Comparison of ENCODE assay signal across 1 cellular context in genomic region chr9:137070201-137070905, GRCh38.
TF ChIP-seq lines count a peak whose summit lies in the region.

A gene with protein sequence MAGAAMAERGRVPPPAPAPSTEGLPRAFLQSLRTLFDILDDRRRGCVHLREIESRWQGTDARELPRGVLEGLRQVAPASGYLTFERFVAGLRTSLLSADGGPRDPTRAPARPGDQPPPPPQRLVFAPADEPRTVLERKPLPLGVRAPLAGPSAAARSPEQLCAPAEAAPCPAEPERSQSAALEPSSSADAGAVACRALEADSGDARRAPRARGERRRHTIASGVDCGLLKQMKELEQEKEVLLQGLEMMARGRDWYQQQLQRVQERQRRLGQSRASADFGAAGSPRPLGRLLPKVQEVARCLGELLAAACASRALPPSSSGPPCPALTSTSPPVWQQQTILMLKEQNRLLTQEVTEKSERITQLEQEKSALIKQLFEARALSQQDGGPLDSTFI (minus strand): TSS chr9:137070557. CDS start chr9:137070460, 97 bp downstream.

TF ChIP-seq in WTC11, 78 proteins besides CTCF, POLR2A, EP300 and RAD21 (continued from another document):
- TF ChIP-seq, protein P1, sequence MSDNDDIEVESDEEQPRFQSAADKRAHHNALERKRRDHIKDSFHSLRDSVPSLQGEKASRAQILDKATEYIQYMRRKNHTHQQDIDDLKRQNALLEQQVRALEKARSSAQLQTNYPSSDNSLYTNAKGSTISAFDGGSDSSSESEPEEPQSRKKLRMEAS (CRISPR knock-in tag; IDR thresholded peaks at IDR 0.05), result 0 out of 2 replicates have a peak, but pooled peaks have one; percentile 29
- TF ChIP-seq ATF6 (CRISPR knock-in tag; IDR thresholded peaks at IDR 0.05), result no peak
- TF ChIP-seq ZBTB21 (CRISPR knock-in tag; IDR thresholded peaks at IDR 0.05; ENCODE audit: borderline replicate concordance), result no peak
- TF ChIP-seq RORB (CRISPR knock-in tag; IDR thresholded peaks at IDR 0.05), result no peak
- TF ChIP-seq CBFB (CRISPR knock-in tag; IDR thresholded peaks at IDR 0.05; ENCODE audit: low read depth), result no peak
- no peak for TF ChIP-seq ZNF317 (CRISPR knock-in tag; IDR thresholded peaks at IDR 0.05; ENCODE audit: borderline replicate concordance, low read depth)
- no peak for TF ChIP-seq TP53 (CRISPR knock-in tag; IDR thresholded peaks at IDR 0.05)
- TF ChIP-seq, protein P2, sequence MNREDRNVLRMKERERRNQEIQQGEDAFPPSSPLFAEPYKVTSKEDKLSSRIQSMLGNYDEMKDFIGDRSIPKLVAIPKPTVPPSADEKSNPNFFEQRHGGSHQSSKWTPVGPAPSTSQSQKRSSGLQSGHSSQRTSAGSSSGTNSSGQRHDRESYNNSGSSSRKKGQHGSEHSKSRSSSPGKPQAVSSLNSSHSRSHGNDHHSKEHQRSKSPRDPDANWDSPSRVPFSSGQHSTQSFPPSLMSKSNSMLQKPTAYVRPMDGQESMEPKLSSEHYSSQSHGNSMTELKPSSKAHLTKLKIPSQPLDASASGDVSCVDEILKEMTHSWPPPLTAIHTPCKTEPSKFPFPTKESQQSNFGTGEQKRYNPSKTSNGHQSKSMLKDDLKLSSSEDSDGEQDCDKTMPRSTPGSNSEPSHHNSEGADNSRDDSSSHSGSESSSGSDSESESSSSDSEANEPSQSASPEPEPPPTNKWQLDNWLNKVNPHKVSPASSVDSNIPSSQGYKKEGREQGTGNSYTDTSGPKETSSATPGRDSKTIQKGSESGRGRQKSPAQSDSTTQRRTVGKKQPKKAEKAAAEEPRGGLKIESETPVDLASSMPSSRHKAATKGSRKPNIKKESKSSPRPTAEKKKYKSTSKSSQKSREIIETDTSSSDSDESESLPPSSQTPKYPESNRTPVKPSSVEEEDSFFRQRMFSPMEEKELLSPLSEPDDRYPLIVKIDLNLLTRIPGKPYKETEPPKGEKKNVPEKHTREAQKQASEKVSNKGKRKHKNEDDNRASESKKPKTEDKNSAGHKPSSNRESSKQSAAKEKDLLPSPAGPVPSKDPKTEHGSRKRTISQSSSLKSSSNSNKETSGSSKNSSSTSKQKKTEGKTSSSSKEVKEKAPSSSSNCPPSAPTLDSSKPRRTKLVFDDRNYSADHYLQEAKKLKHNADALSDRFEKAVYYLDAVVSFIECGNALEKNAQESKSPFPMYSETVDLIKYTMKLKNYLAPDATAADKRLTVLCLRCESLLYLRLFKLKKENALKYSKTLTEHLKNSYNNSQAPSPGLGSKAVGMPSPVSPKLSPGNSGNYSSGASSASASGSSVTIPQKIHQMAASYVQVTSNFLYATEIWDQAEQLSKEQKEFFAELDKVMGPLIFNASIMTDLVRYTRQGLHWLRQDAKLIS (CRISPR knock-in tag; IDR thresholded peaks at IDR 0.05; ENCODE audit: borderline replicate concordance), result no peak
- no peak for TF ChIP-seq TEAD1 (CRISPR knock-in tag; IDR thresholded peaks at IDR 0.05)
- no peak for TF ChIP-seq ZBTB43 (CRISPR knock-in tag; IDR thresholded peaks at IDR 0.05)
- no peak for TF ChIP-seq NR1H2 (CRISPR knock-in tag; IDR thresholded peaks at IDR 0.05)
- no peak for TF ChIP-seq PRRX2 (CRISPR knock-in tag; IDR thresholded peaks at IDR 0.05)
- TF ChIP-seq, protein P3, sequence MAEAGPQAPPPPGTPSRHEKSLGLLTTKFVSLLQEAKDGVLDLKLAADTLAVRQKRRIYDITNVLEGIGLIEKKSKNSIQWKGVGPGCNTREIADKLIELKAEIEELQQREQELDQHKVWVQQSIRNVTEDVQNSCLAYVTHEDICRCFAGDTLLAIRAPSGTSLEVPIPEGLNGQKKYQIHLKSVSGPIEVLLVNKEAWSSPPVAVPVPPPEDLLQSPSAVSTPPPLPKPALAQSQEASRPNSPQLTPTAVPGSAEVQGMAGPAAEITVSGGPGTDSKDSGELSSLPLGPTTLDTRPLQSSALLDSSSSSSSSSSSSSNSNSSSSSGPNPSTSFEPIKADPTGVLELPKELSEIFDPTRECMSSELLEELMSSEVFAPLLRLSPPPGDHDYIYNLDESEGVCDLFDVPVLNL (CRISPR knock-in tag; IDR thresholded peaks at IDR 0.05; ENCODE audit: borderline replicate concordance, low read depth), result no peak
- TF ChIP-seq, protein P4, sequence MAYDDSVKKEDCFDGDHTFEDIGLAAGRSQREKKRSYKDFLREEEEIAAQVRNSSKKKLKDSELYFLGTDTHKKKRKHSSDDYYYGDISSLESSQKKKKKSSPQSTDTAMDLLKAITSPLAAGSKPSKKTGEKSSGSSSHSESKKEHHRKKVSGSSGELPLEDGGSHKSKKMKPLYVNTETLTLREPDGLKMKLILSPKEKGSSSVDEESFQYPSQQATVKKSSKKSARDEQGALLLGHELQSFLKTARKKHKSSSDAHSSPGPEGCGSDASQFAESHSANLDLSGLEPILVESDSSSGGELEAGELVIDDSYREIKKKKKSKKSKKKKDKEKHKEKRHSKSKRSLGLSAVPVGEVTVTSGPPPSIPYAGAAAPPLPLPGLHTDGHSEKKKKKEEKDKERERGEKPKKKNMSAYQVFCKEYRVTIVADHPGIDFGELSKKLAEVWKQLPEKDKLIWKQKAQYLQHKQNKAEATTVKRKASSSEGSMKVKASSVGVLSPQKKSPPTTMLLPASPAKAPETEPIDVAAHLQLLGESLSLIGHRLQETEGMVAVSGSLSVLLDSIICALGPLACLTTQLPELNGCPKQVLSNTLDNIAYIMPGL (CRISPR knock-in tag; IDR thresholded peaks at IDR 0.05), result no peak
- TF ChIP-seq, protein P5, sequence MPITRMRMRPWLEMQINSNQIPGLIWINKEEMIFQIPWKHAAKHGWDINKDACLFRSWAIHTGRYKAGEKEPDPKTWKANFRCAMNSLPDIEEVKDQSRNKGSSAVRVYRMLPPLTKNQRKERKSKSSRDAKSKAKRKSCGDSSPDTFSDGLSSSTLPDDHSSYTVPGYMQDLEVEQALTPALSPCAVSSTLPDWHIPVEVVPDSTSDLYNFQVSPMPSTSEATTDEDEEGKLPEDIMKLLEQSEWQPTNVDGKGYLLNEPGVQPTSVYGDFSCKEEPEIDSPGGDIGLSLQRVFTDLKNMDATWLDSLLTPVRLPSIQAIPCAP (CRISPR knock-in tag; IDR thresholded peaks at IDR 0.05), result no peak
- no peak for TF ChIP-seq ZNF219 (CRISPR knock-in tag; IDR thresholded peaks at IDR 0.05; ENCODE audit: borderline replicate concordance)
- no peak for TF ChIP-seq ERG (CRISPR knock-in tag; IDR thresholded peaks at IDR 0.05)
- TF ChIP-seq GTF2I (CRISPR knock-in tag; conservative IDR thresholded peaks at IDR 0.05), result no peak
- no peak for TF ChIP-seq ZNF232 (CRISPR knock-in tag; IDR thresholded peaks at IDR 0.05)
- TF ChIP-seq ARID4B (CRISPR knock-in tag; IDR thresholded peaks at IDR 0.05; ENCODE audit: borderline replicate concordance), result no peak
- 0 out of 2 replicates have a peak, but pooled peaks have one; percentile 24 for TF ChIP-seq NFYB (CRISPR knock-in tag; conservative IDR thresholded peaks at IDR 0.05; ENCODE audit: low read depth)
